In the genomic region with DNA sequence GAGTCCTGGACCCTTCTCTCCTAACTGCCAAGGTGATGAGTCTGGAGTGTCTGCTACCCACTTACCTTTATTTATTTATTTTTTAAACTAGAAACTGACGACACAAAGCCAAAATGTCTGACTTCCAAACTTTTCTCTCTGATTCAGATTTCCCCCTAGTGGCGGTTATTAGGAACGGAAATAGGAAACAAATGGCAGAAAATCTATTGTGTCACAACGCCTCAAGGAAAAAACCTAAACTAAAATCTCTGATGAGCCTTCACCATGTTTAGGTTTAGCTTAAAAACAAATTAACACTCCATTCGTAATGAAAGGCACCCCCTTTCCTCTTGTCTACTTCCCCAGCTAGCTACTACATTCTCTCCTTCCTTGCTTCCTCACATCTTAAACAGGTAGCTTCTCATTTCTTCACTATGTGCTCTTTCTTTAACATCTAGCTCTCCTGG, we compare ENCODE assay signal across 8 cellular contexts.
DNase-seq lines count a peak whose midpoint lies in the region; ATAC-seq and TF ChIP-seq lines count a peak whose summit lies in the region.

No MANE protein-coding gene starts in this region.

- H3K36me3 ChIP-seq in BJ (ENCODE audit: control insufficient read depth, insufficient read depth, low read length) (peaks cover 2% of the 10 kb centered on the region; the same call in 1 of the 2 replicates), PC-9 (ENCODE audit: low read depth) (no peaks in the 10 kb centered on the region)

- H3F3A ChIP-seq in PC-9 (ENCODE audit: insufficient read depth, low read depth): no peaks in the 10 kb centered on the region

- no peaks in the 10 kb centered on the region for H3K79me2 ChIP-seq in PC-9 (ENCODE audit: low read depth)

- H3K4me1 ChIP-seq in PC-9 (replicated peaks; ENCODE audit: insufficient read depth): peaks cover 15% of the 10 kb centered on the region; the same call in 1 of the 2 replicates

- DNase-seq in BJ (ENCODE audit: low read depth) (no peak), HCEC 1CT (peak; percentile 70), PC-9 (no peak), epidermal melanocyte (ENCODE audit: insufficient read length, low spot score) (peak; percentile 40), omental fat pad (ENCODE audit: low spot score) (no peak), ecto neural progenitor cell (ENCODE audit: low spot score) (no peak)
- DNase-seq in stimulated activated CD4-positive, alpha-beta T cell treated with anti-CD3 and anti-CD28 coated beads, Interleukin-4, amount 100 ng/mL, for 4 hours: no peak

- TF ChIP-seq CTCF in BJ (IDR thresholded peaks at IDR 0.05; ENCODE audit: insufficient read depth, low read depth, low read length) (peak; percentile 75), PC-9 (conservative IDR thresholded peaks at IDR 0.05) (peak; percentile 69), omental fat pad (IDR thresholded peaks at IDR 0.05) (peak in 2 of 3 donors; percentile 7 to 38)

- no peaks in the 10 kb centered on the region for H3K9me3 ChIP-seq in PC-9 (ENCODE audit: insufficient read depth, low read depth)

- H3K4me3 ChIP-seq in BJ (ENCODE audit: low read depth, low read length) (no peak overlapping the region), PC-9 (no peak overlapping the region)

- no peak overlapping the region for H3K4me2 ChIP-seq in PC-9

- H3K9me2 ChIP-seq in PC-9 (ENCODE audit: insufficient read depth): no peaks in the 10 kb centered on the region

- CTCF ChIA-PET in BJ (lab: Yijun Ruan, JAX): interaction anchor here (0.7 to 3.0 kb wide), 18 partner anchors 9 to 658 kb away, joined by 3 to 27 read pairs (median 4); no protein-coding TSS in a partner anchor
- CTCF ChIA-PET in PC-9 (lab: Charles Lee): interaction anchor here (1.6 kb wide), 1 partner anchor 32 kb away, joined by 10 read pairs; no protein-coding TSS in a partner anchor

- H3K27me3 ChIP-seq in BJ (ENCODE audit: control insufficient read depth, insufficient read depth, low read length) (no peaks in the 10 kb centered on the region), PC-9 (ENCODE audit: insufficient read depth, low read depth) (no peaks in the 10 kb centered on the region)

- H2AFZ ChIP-seq in PC-9: no peak overlapping the region

- POLR2A ChIA-PET in BJ (lab: Charles Lee) (no interaction called here), PC-9 (lab: Charles Lee; ENCODE audit: unreplicated experiment) (no interaction called here)

- intact Hi-C loops in PC-9 (cut with micrococcal nuclease; ENCODE audit: unreplicated experiment): loop anchor here (10.0 kb wide), 1 partner anchor 1595 kb away; no protein-coding TSS in a partner anchor

- no peaks in the 10 kb centered on the region for H4K20me1 ChIP-seq in PC-9 (ENCODE audit: insufficient read depth)

- ATAC-seq in omental fat pad (ENCODE audit: low FRiP score): no peak
- no peak for ATAC-seq in GM21717 (IDR thresholded peaks at IDR 0.05; ENCODE audit: unreplicated experiment)

- no TSS peak for BruUV-seq in PC-9 (replicated peaks; lab: Mats Ljungman, UMichigan)

- H3K27ac ChIP-seq in PC-9: no peak overlapping the region

Comparison
In these comparisons a context has a peak if more than half of its experiments do, and no peak if none do; other contexts are left out.
1. DNase-seq: peak in HCEC 1CT (single experiment) and epidermal melanocyte (single experiment); none in BJ (single experiment), PC-9 (0 of 2), omental fat pad (single experiment), ecto neural progenitor cell (single experiment) and stimulated activated CD4-positive, alpha-beta T cell treated with anti-CD3 and anti-CD28 coated beads, Interleukin-4, amount 100 ng/mL, for 4 hours (0 of 2).
2. CTCF ChIP-seq: peak in every context shown above with its lines; median percentile 75 in BJ; 69 in PC-9; 22 in omental fat pad.